18 cellular contexts compared by ENCODE assay signal in genomic region chr1:103643908-103644307, GRCh38. TPM values are rescaled to one million over a fixed set of nuclear protein-coding genes. Genes with fewer than 3 reads are reported as not detected.
"Had no signal": no experiment of that assay in that cellular context is flagged by ENCODE, and none has a peak within 500 bp of the region (broad histone marks: within the 10 kb centered on the region; RNA-seq: fewer than 3 reads in every experiment).

No MANE protein-coding gene starts in this region.

RNA-seq across cellular contexts. Expression of gene AMY1A, which starts 11.7 kb away (rescaled TPM):
- total RNA-seq: naive thymus-derived CD4-positive, alpha-beta T cell; natural killer cell; occipital lobe; osteoblast; posterior vena cava; pulmonary artery endothelial cell; right atrium auricular region; sciatic nerve; stomach; subcutaneous adipose tissue; temporal lobe; thoracic aorta; tibial nerve; urinary bladder had no signal
- polyA plus RNA-seq: naive thymus-derived CD4-positive, alpha-beta T cell; neural cell; ovary; stomach; urinary bladder had no signal

RNA-seq across cellular contexts. Expression of gene AMY2A, which starts 26.7 kb away (rescaled TPM):
- total RNA-seq: occipital lobe, osteoblast, prostate gland, pulmonary artery endothelial cell, stomach, thyroid gland, urinary bladder had no signal
- polyA plus RNA-seq: naive thymus-derived CD4-positive, alpha-beta T cell; neural cell; urinary bladder had no signal

RNA-seq across cellular contexts. Expression of gene AMY1B, which starts 52.1 kb away (rescaled TPM):
- total RNA-seq: naive thymus-derived CD4-positive, alpha-beta T cell; natural killer cell; occipital lobe; osteoblast; posterior vena cava; pulmonary artery endothelial cell; right atrium auricular region; sciatic nerve; subcutaneous adipose tissue; temporal lobe; thoracic aorta; tibial nerve; urinary bladder had no signal
- polyA plus RNA-seq: naive thymus-derived CD4-positive, alpha-beta T cell; neural cell; ovary; stomach; urinary bladder had no signal
